In genomic region chr5:173845321-173845720, GRCh38 we compare ENCODE assay signal across 27 cellular contexts.
"Had no signal": no experiment of that assay in that cellular context is flagged by ENCODE, and none has a peak within 500 bp of the region (broad histone marks: within the 10 kb centered on the region; RNA-seq: fewer than 3 reads in every experiment).

No MANE protein-coding gene starts in this region.

- H2AFZ ChIP-seq: hepatocyte had no signal

- H3K4me1 ChIP-seq: ascending aorta, breast epithelium, heart right ventricle had no signal

- H3K79me2 ChIP-seq: hepatocyte had no signal

- H3K4me2 ChIP-seq: hepatocyte had no signal

- DNase-seq: activated CD4-positive, alpha-beta memory T cell treated with anti-CD3 and anti-CD28 coated beads for 36 hours; activated CD4-positive, alpha-beta T cell treated with anti-CD3 and anti-CD28 coated beads for 36 hours; activated CD4-positive, alpha-beta T cell treated with anti-CD3 and anti-CD28 coated beads, Interleukin-2, amount 10 ng/mL, durations not matched to agents 24 days and 14 days; activated CD4-positive, CD25-positive, alpha-beta regulatory T cell; activated CD4-positive, CD25-positive, alpha-beta regulatory T cell treated with anti-CD3 and anti-CD28 coated beads, Interleukin-2, amount 50 U/mL, for 72 hours; activated CD8-positive, alpha-beta memory T cell treated with anti-CD3 and anti-CD28 coated beads, Interleukin-2, amount 10 ng/mL, durations not matched to agents 7 days and 5 days; activated CD8-positive, alpha-beta memory T cell treated with anti-CD3 and anti-CD28 coated beads, Interleukin-2, amount 50 U/mL, for 4 hours; activated CD8-positive, alpha-beta T cell treated with anti-CD3 and anti-CD28 coated beads, Interleukin-2, amount 10 ng/mL, durations not matched to agents 7 days and 5 days; activated gamma-delta T cell; activated naive CD4-positive, alpha-beta T cell; activated naive CD4-positive, alpha-beta T cell treated with anti-CD3 and anti-CD28 coated beads, Interleukin-2, amount 10 ng/mL, durations not matched to agents 7 days and 5 days; activated naive CD8-positive, alpha-beta T cell treated with anti-CD3 and anti-CD28 coated beads, Interleukin-2, amount 10 ng/mL, durations not matched to agents 7 days and 5 days; activated T-cell treated with anti-CD3 and anti-CD28 coated beads for 4 hours; activated T-cell treated with anti-CD3 and anti-CD28 coated beads, Interleukin-2, amount 50 U/mL, for 24 hours; activated T-cell treated with anti-CD3 and anti-CD28 coated beads, Interleukin-2, amount 50 U/mL, for 72 hours; dorsolateral prefrontal cortex; effector memory CD4-positive, alpha-beta T cell; endodermal cell; foreskin fibroblast; gastrocnemius medialis; heart right ventricle; T-helper 2 cell had no signal

- H3K27ac ChIP-seq: ascending aorta, breast epithelium, coronary artery, dorsolateral prefrontal cortex, gastrocnemius medialis, heart right ventricle, hepatocyte had no signal

- ATAC-seq: activated CD4-positive, alpha-beta T cell treated with anti-CD3 and anti-CD28 coated beads for 36 hours; activated CD8-positive, alpha-beta memory T cell treated with anti-CD3 and anti-CD28 coated beads, Interleukin-2, amount 10 ng/mL, durations not matched to agents 7 days and 5 days; activated CD8-positive, alpha-beta T cell treated with anti-CD3 and anti-CD28 coated beads, Interleukin-2, amount 10 ng/mL, durations not matched to agents 7 days and 5 days; activated naive CD4-positive, alpha-beta T cell treated with anti-CD3 and anti-CD28 coated beads, Interleukin-2, amount 50 U/mL, for 72 hours; activated T-cell treated with anti-CD3 and anti-CD28 coated beads, Interleukin-2, amount 50 U/mL, for 72 hours; gastrocnemius medialis; heart right ventricle had no signal

- H3K4me3 ChIP-seq: ascending aorta, breast epithelium, coronary artery, dorsolateral prefrontal cortex, gastrocnemius medialis, heart right ventricle, hepatocyte had no signal

- H3K36me3 ChIP-seq: ascending aorta, breast epithelium, gastrocnemius medialis, heart right ventricle had no signal

- H3K27me3 ChIP-seq: ascending aorta, breast epithelium, dorsolateral prefrontal cortex, gastrocnemius medialis, heart right ventricle, hepatocyte had no signal
